In genomic region chr11:35802672-35803071, GRCh38 we compare ENCODE assay signal across 28 cellular contexts.
"Had no signal": no experiment of that assay in that cellular context is flagged by ENCODE, and none has a peak within 500 bp of the region (broad histone marks: within the 10 kb centered on the region; RNA-seq: fewer than 3 reads in every experiment).

No MANE protein-coding gene starts in this region.

- H3K9me3 Mint-ChIP-seq: nephron; stimulated activated memory B cell treated with anti-CD40 and anti-IgM and Interleukin-4, amounts not matched to agents 10 μg/mL and 1 μg/mL and 100 μg/mL, for 72 hours had no signal

- H3K27ac Mint-ChIP-seq: naive thymus-derived CD4-positive, alpha-beta T cell; nephron; stimulated activated memory B cell treated with anti-CD40 and anti-IgM and Interleukin-4, amounts not matched to agents 10 μg/mL and 1 μg/mL and 100 μg/mL, for 72 hours had no signal

- H3K4me1 ChIP-seq: prostate gland, uterus had no signal

- H3K27ac ChIP-seq: esophagus muscularis mucosa, heart right ventricle, lower lobe of right lung, prostate gland, right atrium auricular region, sigmoid colon, spleen, testis, upper lobe of left lung, uterus had no signal

- H3K4me3 ChIP-seq: dorsolateral prefrontal cortex, esophagus muscularis mucosa, heart right ventricle, lower lobe of right lung, prostate gland, right atrium auricular region, sigmoid colon, spleen, testis, tibial nerve, upper lobe of left lung, uterus had no signal

- H3K9me3 ChIP-seq: esophagus muscularis mucosa, heart right ventricle, lower lobe of right lung, prostate gland, right atrium auricular region, sigmoid colon, spleen, testis, tibial nerve, upper lobe of left lung, uterus had no signal

- DNase-seq: dorsolateral prefrontal cortex; effector CD4-positive, alpha-beta T cell; foreskin melanocyte; glutamatergic neuron; heart right ventricle; hippocampal formation; kidney glomerular epithelial cell; left colon; left ventricle myocardium superior; lower lobe of right lung; mesenchymal stem cell; midbrain; naive thymus-derived CD4-positive, alpha-beta T cell; nucleus accumbens; sigmoid colon; spleen; stimulated activated CD4-positive, alpha-beta T cell treated with anti-CD3 and anti-CD28 coated beads, Interleukin-4, amount 100 ng/mL, for 4 hours; stimulated activated naive CD8-positive, alpha-beta T cell treated with anti-CD3 and anti-CD28 coated beads, Interleukin-15, Interleukin-2, amounts not matched to agents 100 U/mL and 50 U/mL, for 24 hours; substantia nigra; upper lobe of left lung; uterus had no signal

- H3K27me3 ChIP-seq: dorsolateral prefrontal cortex, esophagus muscularis mucosa, heart right ventricle, right atrium auricular region, sigmoid colon, spleen, testis, tibial nerve, upper lobe of left lung, uterus had no signal

- H3K4me3 Mint-ChIP-seq: naive thymus-derived CD4-positive, alpha-beta T cell; nephron; stimulated activated memory B cell treated with anti-CD40 and anti-IgM and Interleukin-4, amounts not matched to agents 10 μg/mL and 1 μg/mL and 100 μg/mL, for 72 hours had no signal

- H3K27me3 Mint-ChIP-seq: naive thymus-derived CD4-positive, alpha-beta T cell; stimulated activated memory B cell treated with anti-CD40 and anti-IgM and Interleukin-4, amounts not matched to agents 10 μg/mL and 1 μg/mL and 100 μg/mL, for 72 hours had no signal

- ATAC-seq: heart right ventricle; left colon; left ventricle myocardium superior; naive thymus-derived CD4-positive, alpha-beta T cell; stimulated activated memory B cell treated with anti-CD40 and anti-IgM and Interleukin-4, amounts not matched to agents 10 μg/mL and 1 μg/mL and 100 μg/mL, for 72 hours; stimulated activated naive CD8-positive, alpha-beta T cell treated with anti-CD3 and anti-CD28 coated beads, Interleukin-15, Interleukin-2, amounts not matched to agents 100 U/mL and 50 U/mL, for 24 hours had no signal

- H3K36me3 ChIP-seq: prostate gland, right atrium auricular region, uterus had no signal
